1 cellular context compared by ENCODE assay signal in the genomic region with DNA sequence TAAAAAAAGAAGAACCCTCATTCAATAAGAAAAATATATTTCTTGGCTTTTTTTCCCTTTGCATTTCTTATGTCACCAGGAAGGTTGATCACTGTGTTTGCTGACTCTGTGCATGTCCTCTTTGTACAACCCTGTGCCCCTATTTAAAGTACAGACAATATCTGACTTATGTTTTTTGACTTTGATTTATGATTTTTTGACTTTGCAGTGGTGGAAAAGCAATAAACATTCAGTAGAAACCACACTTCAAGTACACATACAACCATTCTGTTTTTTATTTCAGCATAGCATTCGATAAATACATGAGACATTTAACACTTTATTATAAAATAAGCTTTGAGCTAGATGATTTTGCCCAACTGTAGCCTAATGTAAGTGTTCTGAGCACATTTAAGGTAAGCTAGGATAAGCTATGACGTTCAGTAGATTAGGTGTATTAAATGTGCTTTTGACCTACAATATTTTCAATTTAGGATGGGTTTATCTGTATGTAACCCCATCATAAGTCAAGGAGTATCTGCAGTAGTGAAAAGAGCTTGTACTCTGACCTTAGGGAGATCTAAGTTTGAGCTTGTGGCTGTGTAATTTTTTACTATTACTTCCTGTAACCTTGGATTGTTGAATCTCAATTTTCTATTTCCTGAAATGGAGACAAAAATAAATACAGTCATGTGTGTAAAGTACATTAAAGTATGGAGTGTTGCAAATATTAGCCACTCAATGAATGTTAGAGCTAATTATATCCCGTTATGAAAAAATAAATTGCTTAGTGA.
TF ChIP-seq lines count a peak whose summit lies in the region.

No MANE protein-coding gene starts in this region.

TF ChIP-seq in HepG2, 621 proteins besides CTCF, POLR2A, EP300 and RAD21:
- TF ChIP-seq, protein P1, sequence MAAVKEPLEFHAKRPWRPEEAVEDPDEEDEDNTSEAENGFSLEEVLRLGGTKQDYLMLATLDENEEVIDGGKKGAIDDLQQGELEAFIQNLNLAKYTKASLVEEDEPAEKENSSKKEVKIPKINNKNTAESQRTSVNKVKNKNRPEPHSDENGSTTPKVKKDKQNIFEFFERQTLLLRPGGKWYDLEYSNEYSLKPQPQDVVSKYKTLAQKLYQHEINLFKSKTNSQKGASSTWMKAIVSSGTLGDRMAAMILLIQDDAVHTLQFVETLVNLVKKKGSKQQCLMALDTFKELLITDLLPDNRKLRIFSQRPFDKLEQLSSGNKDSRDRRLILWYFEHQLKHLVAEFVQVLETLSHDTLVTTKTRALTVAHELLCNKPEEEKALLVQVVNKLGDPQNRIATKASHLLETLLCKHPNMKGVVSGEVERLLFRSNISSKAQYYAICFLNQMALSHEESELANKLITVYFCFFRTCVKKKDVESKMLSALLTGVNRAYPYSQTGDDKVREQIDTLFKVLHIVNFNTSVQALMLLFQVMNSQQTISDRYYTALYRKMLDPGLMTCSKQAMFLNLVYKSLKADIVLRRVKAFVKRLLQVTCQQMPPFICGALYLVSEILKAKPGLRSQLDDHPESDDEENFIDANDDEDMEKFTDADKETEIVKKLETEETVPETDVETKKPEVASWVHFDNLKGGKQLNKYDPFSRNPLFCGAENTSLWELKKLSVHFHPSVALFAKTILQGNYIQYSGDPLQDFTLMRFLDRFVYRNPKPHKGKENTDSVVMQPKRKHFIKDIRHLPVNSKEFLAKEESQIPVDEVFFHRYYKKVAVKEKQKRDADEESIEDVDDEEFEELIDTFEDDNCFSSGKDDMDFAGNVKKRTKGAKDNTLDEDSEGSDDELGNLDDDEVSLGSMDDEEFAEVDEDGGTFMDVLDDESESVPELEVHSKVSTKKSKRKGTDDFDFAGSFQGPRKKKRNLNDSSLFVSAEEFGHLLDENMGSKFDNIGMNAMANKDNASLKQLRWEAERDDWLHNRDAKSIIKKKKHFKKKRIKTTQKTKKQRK (IDR thresholded peaks at IDR 0.05; ENCODE audit: low read length), result no peak
- TF ChIP-seq ZNF737 (CRISPR knock-in tag; IDR thresholded peaks at IDR 0.05; ENCODE audit: borderline replicate concordance) (no peak), STAT5B (CRISPR knock-in tag; IDR thresholded peaks at IDR 0.05) (no peak), FOXA1 (IDR thresholded peaks at IDR 0.05) (no peak), FOXA1 (CRISPR knock-in tag; IDR thresholded peaks at IDR 0.05) (no peak), HOXA9 (CRISPR knock-in tag; IDR thresholded peaks at IDR 0.05; ENCODE audit: borderline replicate concordance) (no peak), ETV6 (CRISPR knock-in tag; conservative IDR thresholded peaks at IDR 0.05) (no peak), ZNF569 (CRISPR knock-in tag; IDR thresholded peaks at IDR 0.05; ENCODE audit: borderline replicate concordance) (no peak), ZBTB3 (CRISPR knock-in tag; IDR thresholded peaks at IDR 0.05; ENCODE audit: borderline replicate concordance, low read depth) (no peak), NCOA2 (CRISPR knock-in tag; IDR thresholded peaks at IDR 0.05) (no peak), ZNF773 (CRISPR knock-in tag; IDR thresholded peaks at IDR 0.05; ENCODE audit: borderline replicate concordance) (no peak)
